ENCODE assay signal across 20 cellular contexts in the genomic region with DNA sequence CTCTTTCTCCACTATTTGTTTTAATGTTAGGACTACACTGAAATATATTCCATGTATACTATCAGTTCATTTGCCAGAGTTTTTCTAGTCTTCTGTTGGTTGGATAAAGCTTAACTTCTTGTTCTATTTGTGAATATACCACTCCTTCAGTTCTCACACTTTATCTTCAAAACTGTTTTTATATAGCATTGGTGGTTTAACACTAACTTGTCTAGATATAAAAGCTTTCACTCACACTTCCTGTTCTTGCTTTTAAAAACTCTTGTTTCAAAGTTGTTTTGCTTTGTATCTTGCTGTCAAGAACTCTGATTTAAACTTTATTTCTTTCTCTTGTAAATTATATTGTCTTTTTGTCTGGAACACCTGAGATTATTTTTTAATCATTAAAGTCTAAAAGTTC.
A peak's percentile ranks its signal among the peaks of the same experiment; 100 is the strongest.
DNase-seq lines count a peak whose midpoint lies in the region; ATAC-seq, FAIRE-seq and TF ChIP-seq lines count a peak whose summit lies in the region.
"Had no signal": no experiment of that assay in that cellular context is flagged by ENCODE, and none has a peak within 500 bp of the region (broad histone marks: within the 10 kb centered on the region; RNA-seq: fewer than 3 reads in every experiment).

No MANE protein-coding gene starts in this region.

- H3K27me3 ChIP-seq in HL-60 (ENCODE audit: insufficient read depth, poor library complexity, severe bottlenecking): no peaks in the 10 kb centered on the region
- no peaks in the 10 kb centered on the region for H3K27me3 ChIP-seq in aorta (ENCODE audit: control insufficient read depth in 1 of 2, insufficient read depth in 2 of 2, low read length in 1 of 2)
- H3K27me3 ChIP-seq: BLaER1 had no signal

- H3K4me1 ChIP-seq in aorta (ENCODE audit: control insufficient read depth in 1 of 2, insufficient read depth in 2 of 2, low read length in 2 of 2): peaks cover 2 to 3% of the 10 kb centered on the region in 2 donors
- H3K4me1 ChIP-seq: BLaER1 had no signal

- intact Hi-C loops in aorta (cut with DNase I): no loop called here

- H3K36me3 ChIP-seq in aorta (ENCODE audit: control insufficient read depth in 1 of 2, insufficient read depth in 2 of 2, low read length in 1 of 2): no peaks in the 10 kb centered on the region
- H3K36me3 ChIP-seq: BLaER1 had no signal

- TF ChIP-seq CTCF in HL-60 (IDR thresholded peaks at IDR 0.05; ENCODE audit: insufficient read depth, low read length): no peak

- H3K27ac ChIP-seq in HL-60 (replicated peaks) (peak overlapping the region; percentile 44), aorta (ENCODE audit: low read depth in 1 of 2, low read length in 2 of 2) (no peak overlapping the region)
- H3K27ac ChIP-seq: BLaER1 had no signal

- H3K9me3 ChIP-seq in aorta (ENCODE audit: control insufficient read depth, low read length): no peaks in the 10 kb centered on the region
- H3K9me3 ChIP-seq: BLaER1 had no signal

- no peak for TF ChIP-seq POLR2A in GM12891 (IDR thresholded peaks at IDR 0.05; ENCODE audit: low read depth, low read length)

- ATAC-seq in GM18909 (IDR thresholded peaks at IDR 0.05; ENCODE audit: poor library complexity, unreplicated experiment) (peak; percentile 39), GM21526 (IDR thresholded peaks at IDR 0.05; ENCODE audit: low FRiP score, unreplicated experiment) (no peak), aorta (ENCODE audit: low FRiP score) (no peak)
- ATAC-seq in activated CD4-positive, CD25-positive, alpha-beta regulatory T cell treated with anti-CD3 and anti-CD28 coated beads, Interleukin-2, amount 50 U/mL, for 24 hours: no peak
- ATAC-seq: K562 had no signal

- FAIRE-seq in GM12891 (lab: Jason Lieb, UNC): peak; percentile 41
- FAIRE-seq: GM12892, GM19239, HTR-8/SVneo, K562 had no signal

- DNase-seq in GM12891 (ENCODE audit: insufficient read length, low spot score) (no peak), HL-60 (ENCODE audit: low read depth in 1 of 2, low spot score in 1 of 2) (no peak), OCI-M1 (lab: John Stamatoyannopoulos, UW) (peak; percentile 35), aorta (no peak), occipital lobe (lab: John Stamatoyannopoulos, UW) (no peak)
- DNase-seq: 8988T; CD4-positive, alpha-beta memory T cell; DMS153; DMS79; GOT3; H7; IMR-90 had no signal

- no peak overlapping the region for H3K4me3 ChIP-seq in HL-60 (replicated peaks; ENCODE audit: insufficient read depth, low read length)
- no peak overlapping the region for H3K4me3 ChIP-seq in aorta (ENCODE audit: low read length in 2 of 2)
- H3K4me3 ChIP-seq: BLaER1, K562 had no signal

TF ChIP-seq in GM12891, 5 proteins besides CTCF, POLR2A, EP300 and RAD21:
- TF ChIP-seq POU2F2 (IDR thresholded peaks at IDR 0.05; ENCODE audit: low read depth, low read length): no peak
- TF ChIP-seq PAX5 (IDR thresholded peaks at IDR 0.05; ENCODE audit: insufficient read depth, low read length, severe bottlenecking): no peak
- no peak for TF ChIP-seq TAF1 (IDR thresholded peaks at IDR 0.05; ENCODE audit: low read depth, low read length)
- no peak for TF ChIP-seq SPI1 (IDR thresholded peaks at IDR 0.05; ENCODE audit: low read depth, low read length)
- TF ChIP-seq POLR2AphosphoS5 (IDR thresholded peaks at IDR 0.05; ENCODE audit: low read depth, low read length): no peak
TF ChIP-seq in GM12891: peak in this region for 0.
